ENCODE assay signal across 10 cellular contexts in the genomic region with DNA sequence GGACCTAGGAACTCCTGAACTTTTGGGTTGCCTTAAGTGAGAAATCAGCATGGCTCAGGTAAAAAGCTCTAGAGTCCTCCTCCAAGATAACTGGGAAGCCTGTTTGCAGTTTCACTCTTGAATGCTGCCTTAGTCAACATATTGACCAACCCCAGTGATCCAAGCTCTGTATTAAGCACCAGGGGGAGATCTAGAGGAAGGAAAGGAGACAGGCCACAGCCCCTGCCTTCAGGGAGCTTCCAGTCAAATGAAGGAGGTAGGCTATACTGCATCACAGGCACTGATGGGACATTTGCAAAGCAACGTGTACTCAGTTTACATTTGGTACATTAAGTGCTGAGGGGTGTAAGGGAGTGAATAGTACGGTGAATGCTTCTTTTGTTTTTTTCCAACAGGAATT. TPM values are rescaled to one million over a fixed set of nuclear protein-coding genes. Genes with fewer than 3 reads are reported as not detected.
DNase-seq lines count a peak whose midpoint lies in the region; ATAC-seq, FAIRE-seq and TF ChIP-seq lines count a peak whose summit lies in the region.
"Had no signal": no experiment of that assay in that cellular context is flagged by ENCODE, and none has a peak within 500 bp of the region (broad histone marks: within the 10 kb centered on the region; RNA-seq: fewer than 3 reads in every experiment).

No MANE protein-coding gene starts in this region.

- H3K79me2 ChIP-seq in astrocyte (ENCODE audit: insufficient read depth, low read length), result peaks cover 40% of the 10 kb centered on the region
- peaks cover 2% of the 10 kb centered on the region for H3K79me2 ChIP-seq in mesendoderm (ENCODE audit: control insufficient read depth, insufficient read depth, low read length)

- H3K36me3 ChIP-seq in left ventricle myocardium inferior (peaks cover 52% of the 10 kb centered on the region), astrocyte (ENCODE audit: insufficient read depth, low read length) (peaks cover 33% of the 10 kb centered on the region), mesendoderm (ENCODE audit: control insufficient read depth, insufficient read depth, low read length) (peaks cover 9% of the 10 kb centered on the region), vagina (peaks cover 0 to 49% of the 10 kb centered on the region in 2 donors)

- no peak for TF ChIP-seq CTCF in left ventricle myocardium inferior (IDR thresholded peaks at IDR 0.05; ENCODE audit: borderline replicate concordance)
- TF ChIP-seq CTCF in astrocyte (IDR thresholded peaks at IDR 0.05; ENCODE audit: insufficient read depth, low read depth, low read length), result no peak
- TF ChIP-seq CTCF in vagina (IDR thresholded peaks at IDR 0.05), result no peak

- TF ChIP-seq POLR2A in vagina (IDR thresholded peaks at IDR 0.05), result no peak

- WGBS in mesendoderm (ENCODE audit: extremely low coverage, insufficient coverage, low lambda C conversion rate), result no CpG with 5 or more reads among the region's 2 CpGs

- no peak for DNase-seq in left ventricle myocardium inferior
- no peak for DNase-seq in left cardiac atrium
- DNase-seq in astrocyte (ENCODE audit: low read depth), result no peak
- DNase-seq in mesendoderm, result no peak
- DNase-seq in vagina (ENCODE audit: extremely low spot score in 2 of 2), result no peak
- DNase-seq in HK-2 (ENCODE audit: unreplicated experiment), result no peak
- DNase-seq in DMS79 (lab: John Stamatoyannopoulos, UW), result no peak

- intact Hi-C loops in left ventricle myocardium inferior (cut with micrococcal nuclease), result no loop called here
- intact Hi-C loops in left cardiac atrium (cut with DNase I), result no loop called here
- intact Hi-C loops in vagina (cut with DNase I), result no loop called here

- peak overlapping the region; percentile 95 for H3K4me3 Mint-ChIP-seq in astrocyte (ENCODE audit: unreplicated experiment)

- no peak overlapping the region for H3K23ac ChIP-seq in mesendoderm (ENCODE audit: low read length)

- no peak overlapping the region for H2BK5ac ChIP-seq in mesendoderm (ENCODE audit: low read length)

- no peak overlapping the region for H2BK120ac ChIP-seq in mesendoderm (ENCODE audit: low read depth, low read length)

- H4K5ac ChIP-seq in mesendoderm (ENCODE audit: low read length), result no peak overlapping the region

- peaks cover 9% of the 10 kb centered on the region for H3K79me1 ChIP-seq in mesendoderm (ENCODE audit: low read length)

- ATAC-seq in left cardiac atrium, result no peak
- no peak for ATAC-seq in HG03196 (IDR thresholded peaks at IDR 0.05; ENCODE audit: unreplicated experiment)

- H2AFZ ChIP-seq in astrocyte (ENCODE audit: low read depth, low read length), result no peak overlapping the region

- no peak overlapping the region for H3K4ac ChIP-seq in mesendoderm (ENCODE audit: low read depth, low read length)

- H3K18ac ChIP-seq in mesendoderm (ENCODE audit: low read length), result no peak overlapping the region

- peak overlapping the region; percentile 98 for H3K56ac ChIP-seq in mesendoderm (ENCODE audit: low read length)

- no peak overlapping the region for H2BK15ac ChIP-seq in mesendoderm (replicated peaks; ENCODE audit: low read depth)

- FAIRE-seq in astrocyte (lab: Jason Lieb, UNC), result no peak
- FAIRE-seq: G401.6, islet of Langerhans had no signal

- no peak overlapping the region for H4K8ac ChIP-seq in mesendoderm (ENCODE audit: low read depth, low read length)

- peak overlapping the region; percentile 98 for H3K27ac ChIP-seq in left ventricle myocardium inferior (replicated peaks)
- no peak overlapping the region for H3K27ac ChIP-seq in astrocyte (ENCODE audit: low read depth, low read length)
- H3K27ac ChIP-seq in mesendoderm (ENCODE audit: low read depth, low read length), result no peak overlapping the region
- H3K27ac ChIP-seq in vagina, result peak overlapping the region; percentile 88

- peak overlapping the region; percentile 84 for H3K4me3 ChIP-seq in left ventricle myocardium inferior
- H3K4me3 ChIP-seq in astrocyte (ENCODE audit: insufficient read depth, low read depth, low read length), result peak overlapping the region; percentile 79
- H3K4me3 ChIP-seq in mesendoderm (ENCODE audit: low read length), result no peak overlapping the region
- peak overlapping the region; percentile 64 to 67 for H3K4me3 ChIP-seq in vagina

- no peak overlapping the region for H3K9ac ChIP-seq in astrocyte (ENCODE audit: low read length)
- H3K9ac ChIP-seq in mesendoderm (ENCODE audit: low read length), result peak overlapping the region; percentile 94

- no peaks in the 10 kb centered on the region for H3K9me3 Mint-ChIP-seq in astrocyte (ENCODE audit: unreplicated experiment)

- H3K27me3 ChIP-seq in left ventricle myocardium inferior (ENCODE audit: low read depth) (no peaks in the 10 kb centered on the region), astrocyte (ENCODE audit: insufficient read depth, low read length) (no peaks in the 10 kb centered on the region), mesendoderm (ENCODE audit: insufficient read depth, low read length, poor library complexity) (no peaks in the 10 kb centered on the region), vagina (no peaks in the 10 kb centered on the region)

- H3K4me1 ChIP-seq in left ventricle myocardium inferior (peaks cover 58% of the 10 kb centered on the region), astrocyte (ENCODE audit: insufficient read depth, low read length) (peaks cover 30% of the 10 kb centered on the region), mesendoderm (ENCODE audit: control insufficient read depth, low read depth, low read length) (peaks cover 2% of the 10 kb centered on the region), vagina (peaks cover 47% of the 10 kb centered on the region)

- H3K9me3 ChIP-seq in left ventricle myocardium inferior (replicated peaks) (no peaks in the 10 kb centered on the region), astrocyte (ENCODE audit: insufficient read depth, low read depth, low read length) (no peaks in the 10 kb centered on the region), vagina (no peaks in the 10 kb centered on the region)

- no peaks in the 10 kb centered on the region for H3K27me3 Mint-ChIP-seq in astrocyte (ENCODE audit: low read depth, unreplicated experiment)

- H3K27ac Mint-ChIP-seq in astrocyte (ENCODE audit: unreplicated experiment), result peak overlapping the region; percentile 67

- no peak overlapping the region for H2AK5ac ChIP-seq in mesendoderm (ENCODE audit: low read length)

- H3K4me1 Mint-ChIP-seq in astrocyte (ENCODE audit: low read depth, unreplicated experiment), result peaks cover 18% of the 10 kb centered on the region

- peaks cover 33% of the 10 kb centered on the region for H3K36me3 Mint-ChIP-seq in astrocyte (ENCODE audit: low read depth, unreplicated experiment)

- H3K4me2 ChIP-seq in astrocyte (ENCODE audit: low read length) (peak overlapping the region; percentile 96), mesendoderm (ENCODE audit: low read length) (peak overlapping the region; percentile 13)

- H4K20me1 ChIP-seq in astrocyte (ENCODE audit: insufficient read depth, low read length), result peaks cover 45% of the 10 kb centered on the region

RNA-seq across cellular contexts. Expression of gene CSAD, which starts 1.2 kb away (rescaled TPM):
- 12.2 TPM for total RNA-seq in left ventricle myocardium inferior
- total RNA-seq in left cardiac atrium, result 10 to 100 TPM; 16.8 to 19.7 TPM
- total RNA-seq in astrocyte, result 16.7 and 19.4 TPM in 2 replicates
- 3.2 TPM for polyA plus RNA-seq in mesendoderm (2013, experiment 1 of 2)
- 3.5 TPM for polyA plus RNA-seq in mesendoderm (2013, experiment 2 of 2)
- total RNA-seq in vagina, result 44.9 TPM

RNA-seq across cellular contexts. Expression of gene ZNF740, which starts 1.4 kb away (rescaled TPM):
- total RNA-seq in left ventricle myocardium inferior (26.5 TPM), left cardiac atrium (10 to 100 TPM; 19.0 to 20.0 TPM), astrocyte (31.0 and 32.7 TPM in 2 replicates), vagina (12.8 TPM)
- polyA plus RNA-seq in mesendoderm (2013, experiment 1 of 2), result 6.8 TPM
- polyA plus RNA-seq in mesendoderm (2013, experiment 2 of 2), result 7.1 TPM

RNA-seq across cellular contexts. Expression of gene ITGB7, which starts 25.1 kb away (rescaled TPM):
- total RNA-seq in left ventricle myocardium inferior, result 1.1 TPM
- total RNA-seq in left cardiac atrium, result 1 to 10 TPM in 1 of 2 donors, under 1 TPM in 1; 0.81 to 2.1 TPM
- total RNA-seq in astrocyte, result 0.79 and 1.3 TPM in 2 replicates
- polyA plus RNA-seq in mesendoderm (2013, experiment 1 of 2), result 0.49 TPM
- 0.88 TPM for polyA plus RNA-seq in mesendoderm (2013, experiment 2 of 2)
- 3.7 TPM for total RNA-seq in vagina

RNA-seq across cellular contexts. Expression of gene RARG, which starts 50.1 kb away (rescaled TPM):
- total RNA-seq in left ventricle myocardium inferior, result 14.9 TPM
- 10 to 100 TPM; 13.5 to 24.1 TPM for total RNA-seq in left cardiac atrium
- total RNA-seq in astrocyte, result 10.1 and 11.7 TPM in 2 replicates
- polyA plus RNA-seq in mesendoderm (2013, experiment 1 of 2), result 28.5 TPM
- 26.2 TPM for polyA plus RNA-seq in mesendoderm (2013, experiment 2 of 2)
- total RNA-seq in vagina, result 79.1 TPM

Comparison
In these comparisons a context has a peak if more than half of its experiments do, and no peak if none do; other contexts are left out.
1. H3K27ac ChIP-seq: peak in left ventricle myocardium inferior (single experiment) and vagina (single experiment); none in astrocyte (single experiment) and mesendoderm (single experiment).